Comparison of ENCODE assay signal across 18 cellular contexts in genomic region chr5:80212171-80212667, GRCh38. TPM values are rescaled to one million over a fixed set of nuclear protein-coding genes. Genes with fewer than 3 reads are reported as not detected.
A peak's percentile ranks its signal among the peaks of the same experiment; 100 is the strongest.
DNase-seq lines count a peak whose midpoint lies in the region; ATAC-seq and TF ChIP-seq lines count a peak whose summit lies in the region.
"Had no signal": no experiment of that assay in that cellular context is flagged by ENCODE, and none has a peak within 500 bp of the region (broad histone marks: within the 10 kb centered on the region; RNA-seq: fewer than 3 reads in every experiment).

No MANE protein-coding gene starts in this region.

- H4K20me1 ChIP-seq in Karpas-422 (ENCODE audit: insufficient read depth, low read depth, low read length), result no peaks in the 10 kb centered on the region

- intact Hi-C loops in left ventricle myocardium inferior (cut with micrococcal nuclease), result no loop called here
- intact Hi-C loops in left colon (cut with DNase I, micrococcal nuclease), result no loop called here

- ATAC-seq in T-helper 17 cell (peak; percentile 32), left colon (peak; percentile 89), HG02852 (IDR thresholded peaks at IDR 0.05; ENCODE audit: unreplicated experiment) (no peak)
- ATAC-seq: body of pancreas had no signal

- no peaks in the 10 kb centered on the region for H3K27me3 Mint-ChIP-seq in T-helper 17 cell
- H3K27me3 Mint-ChIP-seq: activated CD4-positive, alpha-beta T cell treated with anti-CD3 and anti-CD28 coated beads, Interleukin-2, amount 10 ng/mL, durations not matched to agents 24 days and 14 days had no signal

- H3K4me1 Mint-ChIP-seq in T-helper 17 cell, result peaks cover 61% of the 10 kb centered on the region

- peak overlapping the region; percentile 71 for H3K27ac ChIP-seq in cardiac muscle cell
- no peak overlapping the region for H3K27ac ChIP-seq in left ventricle myocardium inferior (replicated peaks)
- no peak overlapping the region for H3K27ac ChIP-seq in Karpas-422 (ENCODE audit: low read length)
- H3K27ac ChIP-seq: BLaER1, body of pancreas, SJSA1, skin epidermis had no signal

- no peak overlapping the region for H3K9ac ChIP-seq in Karpas-422 (ENCODE audit: low read length)
- H3K9ac ChIP-seq: BLaER1 had no signal

- H3K27me3 ChIP-seq in cardiac muscle cell, result no peaks in the 10 kb centered on the region
- H3K27me3 ChIP-seq in left ventricle myocardium inferior (ENCODE audit: low read depth), result no peaks in the 10 kb centered on the region
- no peaks in the 10 kb centered on the region for H3K27me3 ChIP-seq in Karpas-422 (ENCODE audit: low read length)
- H3K27me3 ChIP-seq: BLaER1, body of pancreas, SJSA1 had no signal

- no peaks in the 10 kb centered on the region for H3K79me2 ChIP-seq in Karpas-422 (ENCODE audit: low read length)

- H3K36me3 ChIP-seq in cardiac muscle cell (no peaks in the 10 kb centered on the region), left ventricle myocardium inferior (no peaks in the 10 kb centered on the region), Karpas-422 (ENCODE audit: insufficient read depth, low read length) (no peaks in the 10 kb centered on the region)
- H3K36me3 ChIP-seq: HAP-1, SJSA1 had no signal

- H3K9me2 ChIP-seq in Karpas-422 (replicated peaks; ENCODE audit: insufficient read depth, low read length), result no peaks in the 10 kb centered on the region

- H2AFZ ChIP-seq in Karpas-422 (ENCODE audit: low read length), result no peak overlapping the region

- H3K27ac Mint-ChIP-seq in T-helper 17 cell, result peak overlapping the region; percentile 90
- H3K27ac Mint-ChIP-seq: activated CD4-positive, alpha-beta T cell treated with anti-CD3 and anti-CD28 coated beads, Interleukin-2, amount 10 ng/mL, durations not matched to agents 24 days and 14 days had no signal

- peak overlapping the region; percentile 63 for H3K4me3 Mint-ChIP-seq in T-helper 17 cell
- H3K4me3 Mint-ChIP-seq: activated CD4-positive, alpha-beta T cell treated with anti-CD3 and anti-CD28 coated beads, Interleukin-2, amount 10 ng/mL, durations not matched to agents 24 days and 14 days had no signal

- no peak for TF ChIP-seq CTCF in cardiac muscle cell (IDR thresholded peaks at IDR 0.05; ENCODE audit: low read depth, low read length)
- no peak for TF ChIP-seq CTCF in left ventricle myocardium inferior (IDR thresholded peaks at IDR 0.05; ENCODE audit: borderline replicate concordance)

- DNase-seq in cardiac muscle cell (ENCODE audit: low read depth in 1 of 2, low spot score in 1 of 2) (no peak), left ventricle myocardium inferior (no peak), T-helper 17 cell (no peak), left colon (no peak), Karpas-422 (no peak)
- DNase-seq in stimulated activated naive CD4-positive, alpha-beta T cell treated with Interleukin-2 at 50 U/mL for 16 hours (lab: John Stamatoyannopoulos, UW), result no peak
- DNase-seq: activated CD4-positive, alpha-beta T cell treated with anti-CD3 and anti-CD28 coated beads, Interleukin-2, amount 10 ng/mL, durations not matched to agents 24 days and 14 days; body of pancreas; glutamatergic neuron; mammary epithelial cell; NCI-H1092 treated with DMSO at 0.1 percent for 48 hours; NCI-H187 treated with DMSO at 0.1 percent for 48 hours; nucleus accumbens had no signal

- peaks cover 54% of the 10 kb centered on the region for H3K4me1 ChIP-seq in cardiac muscle cell (ENCODE audit: low read depth)
- H3K4me1 ChIP-seq in left ventricle myocardium inferior, result peaks cover 65% of the 10 kb centered on the region
- peaks cover 10% of the 10 kb centered on the region for H3K4me1 ChIP-seq in Karpas-422 (ENCODE audit: low read length)
- H3K4me1 ChIP-seq: HAP-1 had no signal

- H3K9me3 ChIP-seq in cardiac muscle cell (ENCODE audit: low read depth), result no peaks in the 10 kb centered on the region
- no peaks in the 10 kb centered on the region for H3K9me3 ChIP-seq in left ventricle myocardium inferior (replicated peaks)
- no peaks in the 10 kb centered on the region for H3K9me3 ChIP-seq in T-helper 17 cell (ENCODE audit: control insufficient read depth, low read length, poor library complexity, severe bottlenecking)
- H3K9me3 ChIP-seq in Karpas-422 (ENCODE audit: low read length), result no peaks in the 10 kb centered on the region
- H3K9me3 ChIP-seq: body of pancreas, HAP-1, SJSA1 had no signal

- H3K4me3 ChIP-seq in cardiac muscle cell, result no peak overlapping the region
- H3K4me3 ChIP-seq in left ventricle myocardium inferior, result no peak overlapping the region
- no peak overlapping the region for H3K4me3 ChIP-seq in Karpas-422 (ENCODE audit: low read length)
- H3K4me3 ChIP-seq: BLaER1, body of pancreas, HAP-1, SJSA1, skin epidermis had no signal

- no peaks in the 10 kb centered on the region for H3K36me3 Mint-ChIP-seq in T-helper 17 cell (ENCODE audit: low read depth)

- H3K4me2 ChIP-seq in Karpas-422 (ENCODE audit: low read depth, low read length, poor library complexity, severe bottlenecking), result no peak overlapping the region
- H3K4me2 ChIP-seq: BLaER1 had no signal

RNA-seq across cellular contexts. Expression of gene SERINC5, which starts 43.6 kb away (rescaled TPM):
- total RNA-seq in cardiac muscle cell (21.2 and 33.6 TPM in 2 replicates), left ventricle myocardium inferior (12.2 TPM), T-helper 17 cell (100 to 1,000 TPM; 118 to 119 TPM), left colon (100 to 1,000 TPM; 147 to 152 TPM)
- polyA plus RNA-seq in cardiac muscle cell, result 10.8 and 17.9 TPM in 2 replicates
- 2.6 and 4.4 TPM in 2 replicates for total RNA-seq in Karpas-422 (2014; rRNA removed; shearing (Covaris generic); ENCODE audit: low replicate concordance)
